Comparison of ENCODE assay signal across 8 cellular contexts in genomic region chr9:121201738-121202533, GRCh38. TPM values are rescaled to one million over a fixed set of nuclear protein-coding genes. Genes with fewer than 3 reads are reported as not detected.
DNase-seq lines count a peak whose midpoint lies in the region; ATAC-seq and TF ChIP-seq lines count a peak whose summit lies in the region.

TSS of gene RAB14 (minus strand) at chr9:121201869. CDS start at chr9:121193412, 8,457 bp downstream.

- ATAC-seq in GM21526 (IDR thresholded peaks at IDR 0.05; ENCODE audit: low FRiP score, unreplicated experiment), result peak; percentile 81

- peak; percentile 96 for DNase-seq in DMS114 treated with DMSO at 0.1 percent for 48 hours (lab: John Stamatoyannopoulos, UW; ENCODE audit: unreplicated experiment)
- DNase-seq in HuH-7.5 (ENCODE audit: low spot score), result peak; percentile 99
- peak; percentile 100 for DNase-seq in activated CD8-positive, alpha-beta memory T cell treated with anti-CD3 and anti-CD28 coated beads, Interleukin-2, amount 50 U/mL, for 48 hours
- DNase-seq in endothelial cell (ENCODE audit: low spot score), result peak; percentile 100
- DNase-seq in midbrain (lab: John Stamatoyannopoulos, UW), result peak; percentile 99
- peak; percentile 100 for DNase-seq in stimulated activated CD8-positive, alpha-beta memory T cell treated with anti-CD3 and anti-CD28 coated beads, Interleukin-2, amount 100 ng/mL, for 1 hour (ENCODE audit: low read depth in 2 of 2)

- no peaks in the 10 kb centered on the region for H3K9me3 Mint-ChIP-seq in endothelial cell (ENCODE audit: unreplicated experiment)

- no peaks in the 10 kb centered on the region for H3K9me3 ChIP-seq in OCI-LY3 (ENCODE audit: insufficient read depth, low read length)

- peaks cover 42% of the 10 kb centered on the region for H3K4me1 ChIP-seq in OCI-LY3 (ENCODE audit: low read length)

- peaks cover 3% of the 10 kb centered on the region for H3K36me3 ChIP-seq in OCI-LY3 (replicated peaks; ENCODE audit: low read depth, low read length)

- peak within 1 kb of the TSS; percentile 90 for H3K4me3 ChIP-seq in OCI-LY3 (ENCODE audit: low read length)

- H3K4me2 ChIP-seq in OCI-LY3 (ENCODE audit: low read length), result peak within 1 kb of the TSS; percentile 98

- peak within 1 kb of the TSS; percentile 81 for H3K9ac ChIP-seq in OCI-LY3 (ENCODE audit: low read length)

- H4K20me1 ChIP-seq in OCI-LY3 (ENCODE audit: insufficient read depth, low read length), result peaks cover 42% of the 10 kb centered on the region

- peak within 1 kb of the TSS; percentile 90 for H3K27ac Mint-ChIP-seq in endothelial cell (ENCODE audit: unreplicated experiment)

- TF ChIP-seq CTCF in OCI-LY3 (IDR thresholded peaks at IDR 0.05; ENCODE audit: low read depth, low read length) (peak; percentile 59), endothelial cell (IDR thresholded peaks at IDR 0.05; ENCODE audit: unreplicated experiment) (no peak)

- peaks cover 6% of the 10 kb centered on the region for H3K27me3 Mint-ChIP-seq in endothelial cell (ENCODE audit: unreplicated experiment)

- H3K79me2 ChIP-seq in OCI-LY3 (ENCODE audit: low read length), result peaks cover 52% of the 10 kb centered on the region

- H3K4me1 Mint-ChIP-seq in endothelial cell (ENCODE audit: unreplicated experiment), result peaks cover 24% of the 10 kb centered on the region

- H3K4me3 Mint-ChIP-seq in endothelial cell (ENCODE audit: unreplicated experiment), result peak within 1 kb of the TSS; percentile 96

- peaks cover 10% of the 10 kb centered on the region for H3K36me3 Mint-ChIP-seq in endothelial cell (ENCODE audit: low read depth, unreplicated experiment)

- H2AFZ ChIP-seq in OCI-LY3 (ENCODE audit: low read depth, low read length), result peak within 1 kb of the TSS; percentile 94

- peak within 1 kb of the TSS; percentile 75 for H3K27ac ChIP-seq in OCI-LY3 (ENCODE audit: low read length)

- H3K27me3 ChIP-seq in OCI-LY3 (ENCODE audit: low read depth, low read length), result no peaks in the 10 kb centered on the region

RNA-seq across cellular contexts. Expression of gene RAB14, which starts in this region (rescaled TPM):
- total RNA-seq in endothelial cell (ENCODE audit: unreplicated experiment), result 81.6 TPM

Comparison
In these comparisons a context has a peak if more than half of its experiments do, and no peak if none do; other contexts are left out.
1. Peak in every context shown above with its lines: DNase-seq, ATAC-seq, H3K4me3 ChIP-seq and H3K27ac ChIP-seq.